1 cellular context compared by ENCODE assay signal in the genomic region with DNA sequence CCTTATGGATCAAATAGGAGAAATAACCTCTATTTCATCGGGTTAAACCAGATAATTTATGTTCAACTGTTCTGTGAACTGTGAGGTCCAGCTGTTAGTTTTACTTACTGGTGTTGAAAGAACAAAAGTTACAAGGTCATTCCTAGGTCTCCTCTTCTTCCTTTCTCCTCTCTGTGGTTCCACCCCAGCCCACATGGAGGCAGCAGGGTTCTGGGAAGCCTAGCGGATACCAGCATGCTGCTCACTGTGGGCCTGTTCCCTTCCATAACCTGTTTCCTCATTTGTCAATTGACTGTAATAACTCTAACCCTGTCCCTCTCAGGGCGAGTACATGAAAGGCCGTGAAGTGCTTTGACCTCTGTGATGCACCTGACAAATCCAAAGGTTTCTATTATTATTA.
TF ChIP-seq lines count a peak whose summit lies in the region.

No MANE protein-coding gene starts in this region.

TF ChIP-seq in HepG2, 621 proteins besides CTCF, POLR2A, EP300 and RAD21 (continued from another document and continues in another):
- TF ChIP-seq, protein P1, sequence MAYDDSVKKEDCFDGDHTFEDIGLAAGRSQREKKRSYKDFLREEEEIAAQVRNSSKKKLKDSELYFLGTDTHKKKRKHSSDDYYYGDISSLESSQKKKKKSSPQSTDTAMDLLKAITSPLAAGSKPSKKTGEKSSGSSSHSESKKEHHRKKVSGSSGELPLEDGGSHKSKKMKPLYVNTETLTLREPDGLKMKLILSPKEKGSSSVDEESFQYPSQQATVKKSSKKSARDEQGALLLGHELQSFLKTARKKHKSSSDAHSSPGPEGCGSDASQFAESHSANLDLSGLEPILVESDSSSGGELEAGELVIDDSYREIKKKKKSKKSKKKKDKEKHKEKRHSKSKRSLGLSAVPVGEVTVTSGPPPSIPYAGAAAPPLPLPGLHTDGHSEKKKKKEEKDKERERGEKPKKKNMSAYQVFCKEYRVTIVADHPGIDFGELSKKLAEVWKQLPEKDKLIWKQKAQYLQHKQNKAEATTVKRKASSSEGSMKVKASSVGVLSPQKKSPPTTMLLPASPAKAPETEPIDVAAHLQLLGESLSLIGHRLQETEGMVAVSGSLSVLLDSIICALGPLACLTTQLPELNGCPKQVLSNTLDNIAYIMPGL (CRISPR knock-in tag; IDR thresholded peaks at IDR 0.05; ENCODE audit: borderline replicate concordance in 1 of 2, low read depth in 1 of 2): 0 out of 4 replicates have a peak, but pooled peaks of 1 of the 2 experiments have one; percentile 57
- TF ChIP-seq SMC3 (IDR thresholded peaks at IDR 0.05; ENCODE audit: low read length) (peak; percentile 85), ZMYM4 (CRISPR knock-in tag; IDR thresholded peaks at IDR 0.05) (peak; percentile 67), HMG20B (CRISPR knock-in tag; conservative IDR thresholded peaks at IDR 0.05) (no peak), ZNF17 (CRISPR knock-in tag; IDR thresholded peaks at IDR 0.05) (no peak), ZBTB7A (CRISPR knock-in tag; IDR thresholded peaks at IDR 0.05) (no peak), ESRRA (CRISPR knock-in tag; IDR thresholded peaks at IDR 0.05; ENCODE audit: low read depth) (peak; percentile 74; the same call in 1 of the 2 replicates), ZSCAN30 (CRISPR knock-in tag; IDR thresholded peaks at IDR 0.05) (peak; percentile 36; the same call in 1 of the 2 replicates), ZNF776 (CRISPR knock-in tag; IDR thresholded peaks at IDR 0.05) (no peak), HNF4A (CRISPR knock-in tag; IDR thresholded peaks at IDR 0.05) (peak; percentile 11; the same call in 1 of the 2 replicates), SP1 (IDR thresholded peaks at IDR 0.05) (no peak), SP1 (CRISPR knock-in tag; IDR thresholded peaks at IDR 0.05) (no peak), HDAC2 (CRISPR knock-in tag; IDR thresholded peaks at IDR 0.05) (no peak), IRX3 (CRISPR knock-in tag; IDR thresholded peaks at IDR 0.05; ENCODE audit: borderline replicate concordance, low read depth) (no peak), CEBPG (CRISPR knock-in tag; IDR thresholded peaks at IDR 0.05) (0 out of 2 replicates have a peak, but pooled peaks have one; percentile 39), ZNF749 (CRISPR knock-in tag; IDR thresholded peaks at IDR 0.05; ENCODE audit: borderline replicate concordance) (no peak), ZNF615 (CRISPR knock-in tag; IDR thresholded peaks at IDR 0.05; ENCODE audit: borderline replicate concordance) (no peak), NFIC (IDR thresholded peaks at IDR 0.05; ENCODE audit: low read length) (no peak), ZNF331 (CRISPR knock-in tag; IDR thresholded peaks at IDR 0.05) (0 out of 2 replicates have a peak, but pooled peaks have one; percentile 56), ZNF660 (CRISPR knock-in tag; IDR thresholded peaks at IDR 0.05; ENCODE audit: borderline replicate concordance, low read depth) (no peak), ASH2L (IDR thresholded peaks at IDR 0.05; ENCODE audit: insufficient read length, low read depth, low read length) (no peak), MAZ (IDR thresholded peaks at IDR 0.05; ENCODE audit: borderline replicate concordance, low read depth, low read length) (no peak), MAZ (CRISPR knock-in tag; IDR thresholded peaks at IDR 0.05; ENCODE audit: low read depth) (no peak), SP4 (CRISPR knock-in tag; IDR thresholded peaks at IDR 0.05) (no peak), DMAP1 (CRISPR knock-in tag; IDR thresholded peaks at IDR 0.05) (no peak), RXRB (CRISPR knock-in tag; IDR thresholded peaks at IDR 0.05; ENCODE audit: borderline replicate concordance) (0 out of 2 replicates have a peak, but pooled peaks have one; percentile 43), ZNF614 (CRISPR knock-in tag; IDR thresholded peaks at IDR 0.05; ENCODE audit: borderline replicate concordance) (0 out of 2 replicates have a peak, but pooled peaks have one; percentile 46), TEAD3 (CRISPR knock-in tag; optimal IDR thresholded peaks at IDR 0.05; ENCODE audit: borderline replicate concordance) (peak; percentile 61), TSC22D2 (CRISPR knock-in tag; IDR thresholded peaks at IDR 0.05; ENCODE audit: borderline replicate concordance) (no peak), TOE1 (CRISPR knock-in tag; IDR thresholded peaks at IDR 0.05) (no peak), KLF11 (CRISPR knock-in tag; IDR thresholded peaks at IDR 0.05) (no peak), TOPORS (CRISPR knock-in tag; IDR thresholded peaks at IDR 0.05) (no peak), GATAD2A (CRISPR knock-in tag; IDR thresholded peaks at IDR 0.05) (0 out of 2 replicates have a peak, but pooled peaks have one; percentile 29), CENPT (CRISPR knock-in tag; IDR thresholded peaks at IDR 0.05; ENCODE audit: low read depth) (no peak), FOSL2 (CRISPR knock-in tag; IDR thresholded peaks at IDR 0.05) (no peak)
- TF ChIP-seq, protein P2, sequence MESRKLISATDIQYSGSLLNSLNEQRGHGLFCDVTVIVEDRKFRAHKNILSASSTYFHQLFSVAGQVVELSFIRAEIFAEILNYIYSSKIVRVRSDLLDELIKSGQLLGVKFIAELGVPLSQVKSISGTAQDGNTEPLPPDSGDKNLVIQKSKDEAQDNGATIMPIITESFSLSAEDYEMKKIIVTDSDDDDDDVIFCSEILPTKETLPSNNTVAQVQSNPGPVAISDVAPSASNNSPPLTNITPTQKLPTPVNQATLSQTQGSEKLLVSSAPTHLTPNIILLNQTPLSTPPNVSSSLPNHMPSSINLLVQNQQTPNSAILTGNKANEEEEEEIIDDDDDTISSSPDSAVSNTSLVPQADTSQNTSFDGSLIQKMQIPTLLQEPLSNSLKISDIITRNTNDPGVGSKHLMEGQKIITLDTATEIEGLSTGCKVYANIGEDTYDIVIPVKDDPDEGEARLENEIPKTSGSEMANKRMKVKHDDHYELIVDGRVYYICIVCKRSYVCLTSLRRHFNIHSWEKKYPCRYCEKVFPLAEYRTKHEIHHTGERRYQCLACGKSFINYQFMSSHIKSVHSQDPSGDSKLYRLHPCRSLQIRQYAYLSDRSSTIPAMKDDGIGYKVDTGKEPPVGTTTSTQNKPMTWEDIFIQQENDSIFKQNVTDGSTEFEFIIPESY (CRISPR knock-in tag; IDR thresholded peaks at IDR 0.05): peak; percentile 93
- TF ChIP-seq, protein P3, sequence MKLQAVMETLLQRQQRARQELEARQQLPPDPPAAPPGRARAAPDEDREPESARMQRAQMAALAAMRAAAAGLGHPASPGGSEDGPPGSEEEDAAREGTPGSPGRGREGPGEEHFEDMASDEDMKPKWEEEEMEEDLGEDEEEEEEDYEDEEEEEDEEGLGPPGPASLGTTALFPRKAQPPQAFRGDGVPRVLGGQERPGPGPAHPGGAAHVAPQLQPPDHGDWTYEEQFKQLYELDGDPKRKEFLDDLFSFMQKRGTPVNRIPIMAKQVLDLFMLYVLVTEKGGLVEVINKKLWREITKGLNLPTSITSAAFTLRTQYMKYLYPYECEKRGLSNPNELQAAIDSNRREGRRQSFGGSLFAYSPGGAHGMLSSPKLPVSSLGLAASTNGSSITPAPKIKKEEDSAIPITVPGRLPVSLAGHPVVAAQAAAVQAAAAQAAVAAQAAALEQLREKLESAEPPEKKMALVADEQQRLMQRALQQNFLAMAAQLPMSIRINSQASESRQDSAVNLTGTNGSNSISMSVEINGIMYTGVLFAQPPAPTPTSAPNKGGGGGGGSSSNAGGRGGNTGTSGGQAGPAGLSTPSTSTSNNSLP (IDR thresholded peaks at IDR 0.05; ENCODE audit: low read depth, low read length): 0 out of 2 replicates have a peak, but pooled peaks have one; percentile 15
- TF ChIP-seq, protein P4, sequence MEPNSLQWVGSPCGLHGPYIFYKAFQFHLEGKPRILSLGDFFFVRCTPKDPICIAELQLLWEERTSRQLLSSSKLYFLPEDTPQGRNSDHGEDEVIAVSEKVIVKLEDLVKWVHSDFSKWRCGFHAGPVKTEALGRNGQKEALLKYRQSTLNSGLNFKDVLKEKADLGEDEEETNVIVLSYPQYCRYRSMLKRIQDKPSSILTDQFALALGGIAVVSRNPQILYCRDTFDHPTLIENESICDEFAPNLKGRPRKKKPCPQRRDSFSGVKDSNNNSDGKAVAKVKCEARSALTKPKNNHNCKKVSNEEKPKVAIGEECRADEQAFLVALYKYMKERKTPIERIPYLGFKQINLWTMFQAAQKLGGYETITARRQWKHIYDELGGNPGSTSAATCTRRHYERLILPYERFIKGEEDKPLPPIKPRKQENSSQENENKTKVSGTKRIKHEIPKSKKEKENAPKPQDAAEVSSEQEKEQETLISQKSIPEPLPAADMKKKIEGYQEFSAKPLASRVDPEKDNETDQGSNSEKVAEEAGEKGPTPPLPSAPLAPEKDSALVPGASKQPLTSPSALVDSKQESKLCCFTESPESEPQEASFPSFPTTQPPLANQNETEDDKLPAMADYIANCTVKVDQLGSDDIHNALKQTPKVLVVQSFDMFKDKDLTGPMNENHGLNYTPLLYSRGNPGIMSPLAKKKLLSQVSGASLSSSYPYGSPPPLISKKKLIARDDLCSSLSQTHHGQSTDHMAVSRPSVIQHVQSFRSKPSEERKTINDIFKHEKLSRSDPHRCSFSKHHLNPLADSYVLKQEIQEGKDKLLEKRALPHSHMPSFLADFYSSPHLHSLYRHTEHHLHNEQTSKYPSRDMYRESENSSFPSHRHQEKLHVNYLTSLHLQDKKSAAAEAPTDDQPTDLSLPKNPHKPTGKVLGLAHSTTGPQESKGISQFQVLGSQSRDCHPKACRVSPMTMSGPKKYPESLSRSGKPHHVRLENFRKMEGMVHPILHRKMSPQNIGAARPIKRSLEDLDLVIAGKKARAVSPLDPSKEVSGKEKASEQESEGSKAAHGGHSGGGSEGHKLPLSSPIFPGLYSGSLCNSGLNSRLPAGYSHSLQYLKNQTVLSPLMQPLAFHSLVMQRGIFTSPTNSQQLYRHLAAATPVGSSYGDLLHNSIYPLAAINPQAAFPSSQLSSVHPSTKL (CRISPR knock-in tag; IDR thresholded peaks at IDR 0.05): 0 out of 2 replicates have a peak, but pooled peaks have one; percentile 19
- TF ChIP-seq, protein P5, sequence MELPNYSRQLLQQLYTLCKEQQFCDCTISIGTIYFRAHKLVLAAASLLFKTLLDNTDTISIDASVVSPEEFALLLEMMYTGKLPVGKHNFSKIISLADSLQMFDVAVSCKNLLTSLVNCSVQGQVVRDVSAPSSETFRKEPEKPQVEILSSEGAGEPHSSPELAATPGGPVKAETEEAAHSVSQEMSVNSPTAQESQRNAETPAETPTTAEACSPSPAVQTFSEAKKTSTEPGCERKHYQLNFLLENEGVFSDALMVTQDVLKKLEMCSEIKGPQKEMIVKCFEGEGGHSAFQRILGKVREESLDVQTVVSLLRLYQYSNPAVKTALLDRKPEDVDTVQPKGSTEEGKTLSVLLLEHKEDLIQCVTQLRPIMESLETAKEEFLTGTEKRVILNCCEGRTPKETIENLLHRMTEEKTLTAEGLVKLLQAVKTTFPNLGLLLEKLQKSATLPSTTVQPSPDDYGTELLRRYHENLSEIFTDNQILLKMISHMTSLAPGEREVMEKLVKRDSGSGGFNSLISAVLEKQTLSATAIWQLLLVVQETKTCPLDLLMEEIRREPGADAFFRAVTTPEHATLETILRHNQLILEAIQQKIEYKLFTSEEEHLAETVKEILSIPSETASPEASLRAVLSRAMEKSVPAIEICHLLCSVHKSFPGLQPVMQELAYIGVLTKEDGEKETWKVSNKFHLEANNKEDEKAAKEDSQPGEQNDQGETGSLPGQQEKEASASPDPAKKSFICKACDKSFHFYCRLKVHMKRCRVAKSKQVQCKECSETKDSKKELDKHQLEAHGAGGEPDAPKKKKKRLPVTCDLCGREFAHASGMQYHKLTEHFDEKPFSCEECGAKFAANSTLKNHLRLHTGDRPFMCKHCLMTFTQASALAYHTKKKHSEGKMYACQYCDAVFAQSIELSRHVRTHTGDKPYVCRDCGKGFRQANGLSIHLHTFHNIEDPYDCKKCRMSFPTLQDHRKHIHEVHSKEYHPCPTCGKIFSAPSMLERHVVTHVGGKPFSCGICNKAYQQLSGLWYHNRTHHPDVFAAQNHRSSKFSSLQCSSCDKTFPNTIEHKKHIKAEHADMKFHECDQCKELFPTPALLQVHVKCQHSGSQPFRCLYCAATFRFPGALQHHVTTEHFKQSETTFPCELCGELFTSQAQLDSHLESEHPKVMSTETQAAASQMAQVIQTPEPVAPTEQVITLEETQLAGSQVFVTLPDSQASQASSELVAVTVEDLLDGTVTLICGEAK (IDR thresholded peaks at IDR 0.05): no peak
- TF ChIP-seq, protein P5 (CRISPR knock-in tag; IDR thresholded peaks at IDR 0.05): no peak
- TF ChIP-seq, protein P6, sequence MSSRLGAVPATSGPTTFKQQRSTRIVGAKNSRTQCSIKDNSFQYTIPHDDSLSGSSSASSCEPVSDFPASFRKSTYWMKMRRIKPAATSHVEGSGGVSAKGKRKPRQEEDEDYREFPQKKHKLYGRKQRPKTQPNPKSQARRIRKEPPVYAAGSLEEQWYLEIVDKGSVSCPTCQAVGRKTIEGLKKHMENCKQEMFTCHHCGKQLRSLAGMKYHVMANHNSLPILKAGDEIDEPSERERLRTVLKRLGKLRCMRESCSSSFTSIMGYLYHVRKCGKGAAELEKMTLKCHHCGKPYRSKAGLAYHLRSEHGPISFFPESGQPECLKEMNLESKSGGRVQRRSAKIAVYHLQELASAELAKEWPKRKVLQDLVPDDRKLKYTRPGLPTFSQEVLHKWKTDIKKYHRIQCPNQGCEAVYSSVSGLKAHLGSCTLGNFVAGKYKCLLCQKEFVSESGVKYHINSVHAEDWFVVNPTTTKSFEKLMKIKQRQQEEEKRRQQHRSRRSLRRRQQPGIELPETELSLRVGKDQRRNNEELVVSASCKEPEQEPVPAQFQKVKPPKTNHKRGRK (CRISPR knock-in tag; IDR thresholded peaks at IDR 0.05): no peak
